Comparison of ENCODE assay signal across 1 cellular context in the genomic region with DNA sequence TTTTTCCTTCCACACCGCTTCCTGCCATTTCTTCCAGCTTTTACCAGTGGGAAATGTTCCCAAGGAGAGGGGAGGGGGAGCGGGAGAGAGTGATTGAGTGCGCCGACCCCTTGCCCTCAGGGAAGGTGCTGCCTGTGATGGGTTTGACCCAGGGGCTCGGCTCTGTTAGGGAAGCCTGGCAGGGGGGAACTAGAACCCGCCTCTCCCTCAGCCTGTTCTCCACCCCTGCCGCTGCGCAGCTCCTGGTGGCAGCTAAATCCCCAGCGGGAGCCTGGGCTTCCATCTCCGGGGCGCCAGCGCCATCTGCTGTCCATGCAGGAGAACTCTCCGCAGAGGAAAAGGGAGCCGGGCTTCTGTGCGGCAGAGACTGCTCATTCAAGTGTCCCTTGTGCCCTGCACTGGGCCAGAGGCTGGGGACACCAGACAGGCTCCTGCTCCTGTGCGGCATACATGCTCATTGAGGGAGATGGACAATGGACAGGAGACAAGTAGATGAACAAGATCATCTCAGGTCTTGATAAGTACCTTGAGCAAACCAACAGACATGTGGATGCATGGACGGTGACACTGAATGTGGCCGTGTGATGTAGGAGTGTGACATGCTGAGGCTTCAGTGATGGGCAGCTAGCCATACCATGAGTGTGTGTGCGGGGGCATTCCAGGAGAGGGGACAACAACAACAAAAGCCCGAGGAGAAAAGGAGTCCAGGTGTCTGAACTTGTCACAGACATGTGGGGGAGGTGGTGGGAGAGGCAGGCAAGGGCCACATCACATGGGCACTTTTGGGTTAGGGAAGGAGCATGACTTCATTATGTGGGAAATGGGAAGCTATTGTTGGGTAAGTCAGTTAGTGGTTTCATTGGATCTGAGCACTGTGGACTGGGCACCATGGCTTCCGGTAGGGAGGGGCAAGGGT.
TF ChIP-seq lines count a peak whose summit lies in the region.

No MANE protein-coding gene starts in this region.

TF ChIP-seq in neural cell, 6 proteins besides CTCF, POLR2A, EP300 and RAD21:
- TF ChIP-seq SMC3 (conservative IDR thresholded peaks at IDR 0.05; ENCODE audit: poor library complexity), result peak; percentile 100
- peak; percentile 11 for TF ChIP-seq POLR2AphosphoS5 (IDR thresholded peaks at IDR 0.05)
- no peak for TF ChIP-seq EZH2 (IDR thresholded peaks at IDR 0.05; ENCODE audit: borderline replicate concordance, insufficient read depth, low read length, poor library complexity, severe bottlenecking)
- no peak for TF ChIP-seq REST (IDR thresholded peaks at IDR 0.05; ENCODE audit: borderline replicate concordance)
- TF ChIP-seq TAF1 (IDR thresholded peaks at IDR 0.05; ENCODE audit: low read depth), result no peak
- peak; percentile 18 for TF ChIP-seq MXI1 (conservative IDR thresholded peaks at IDR 0.05; ENCODE audit: poor library complexity, severe bottlenecking)
